Comparison of ENCODE assay signal across 1 cellular context in genomic region chr13:74040200-74040599, GRCh38.
TF ChIP-seq lines count a peak whose summit lies in the region.

No MANE protein-coding gene starts in this region.

TF ChIP-seq in WTC11, 78 proteins besides CTCF, POLR2A, EP300 and RAD21 (continued from another document):
- TF ChIP-seq STAT6 (CRISPR knock-in tag; conservative IDR thresholded peaks at IDR 0.05; ENCODE audit: low read depth) (no peak), HMGA2 (CRISPR knock-in tag; IDR thresholded peaks at IDR 0.05) (no peak), AFF4 (CRISPR knock-in tag; IDR thresholded peaks at IDR 0.05; ENCODE audit: borderline replicate concordance) (no peak), PRRX2 (CRISPR knock-in tag; IDR thresholded peaks at IDR 0.05) (no peak), ZNF219 (CRISPR knock-in tag; IDR thresholded peaks at IDR 0.05; ENCODE audit: borderline replicate concordance) (no peak)
